In genomic region chr1:68141079-68141800, GRCh38 we compare ENCODE assay signal across 11 cellular contexts.
A peak's percentile ranks its signal among the peaks of the same experiment; 100 is the strongest.
DNase-seq lines count a peak whose midpoint lies in the region; ATAC-seq and TF ChIP-seq lines count a peak whose summit lies in the region.
"Had no signal": no experiment of that assay in that cellular context is flagged by ENCODE, and none has a peak within 500 bp of the region (broad histone marks: within the 10 kb centered on the region; RNA-seq: fewer than 3 reads in every experiment).

No MANE protein-coding gene starts in this region.

- TF ChIP-seq CTCF in ascending aorta (IDR thresholded peaks at IDR 0.05) (no peak), heart right ventricle (IDR thresholded peaks at IDR 0.05) (no peak), omental fat pad (IDR thresholded peaks at IDR 0.05) (no peak)

- peak overlapping the region; percentile 27 to 54 for H3K27ac ChIP-seq in ascending aorta
- H3K27ac ChIP-seq in heart right ventricle: peak overlapping the region in 9 of 10 donors; percentile 10 to 65 (median 41)
- H3K27ac ChIP-seq: epithelial cell of prostate had no signal

- H3K4me3 Mint-ChIP-seq in activated CD4-positive, alpha-beta memory T cell treated with anti-CD3 and anti-CD28 coated beads for 36 hours: no peak overlapping the region
- H3K4me3 Mint-ChIP-seq: natural killer cell treated with Interleukin-12 subunit alpha and Interleukin-12 subunit beta and Interleukin-15 and Interleukin-18, amount 100 ng/mL, for 72 hours had no signal

- H3K4me1 Mint-ChIP-seq in activated CD4-positive, alpha-beta memory T cell treated with anti-CD3 and anti-CD28 coated beads for 36 hours (ENCODE audit: low read depth): no peaks in the 10 kb centered on the region

- H3K9me3 ChIP-seq in ascending aorta (no peaks in the 10 kb centered on the region), heart right ventricle (no peaks in the 10 kb centered on the region)

- H3K4me1 ChIP-seq in ascending aorta (peaks cover 0 to 13% of the 10 kb centered on the region in 2 donors), heart right ventricle (peaks cover 5 to 30% (median 15%) of the 10 kb centered on the region in 9 donors)

- POLR2A ChIA-PET in activated CD4-positive, alpha-beta memory T cell treated with anti-CD3 and anti-CD28 coated beads for 36 hours (lab: Charles Lee): no interaction called here

- intact Hi-C loops in ascending aorta (cut with DNase I): loop anchor here (5.0 kb wide), 1 partner anchor 36 kb away; no protein-coding TSS in a partner anchor
- intact Hi-C loops in heart right ventricle (cut with DNase I): loop anchor here in 4 of 10 donors (5.0 to 10.0 kb wide), 4 partner anchors 76 to 94 kb away; partner anchors contain the start of gene WLS (in 3 of the 4)
- intact Hi-C loops in activated CD4-positive, alpha-beta memory T cell treated with anti-CD3 and anti-CD28 coated beads for 36 hours (cut with micrococcal nuclease): no loop called here

- H3K36me3 Mint-ChIP-seq in activated CD4-positive, alpha-beta memory T cell treated with anti-CD3 and anti-CD28 coated beads for 36 hours: no peaks in the 10 kb centered on the region
- H3K36me3 Mint-ChIP-seq: natural killer cell treated with Interleukin-12 subunit alpha and Interleukin-12 subunit beta and Interleukin-15 and Interleukin-18, amount 100 ng/mL, for 72 hours had no signal

- no peak overlapping the region for H3K27ac Mint-ChIP-seq in activated CD4-positive, alpha-beta memory T cell treated with anti-CD3 and anti-CD28 coated beads for 36 hours
- H3K27ac Mint-ChIP-seq: natural killer cell treated with Interleukin-12 subunit alpha and Interleukin-12 subunit beta and Interleukin-15 and Interleukin-18, amount 100 ng/mL, for 72 hours had no signal

- no peaks in the 10 kb centered on the region for H3K9me3 Mint-ChIP-seq in activated CD4-positive, alpha-beta memory T cell treated with anti-CD3 and anti-CD28 coated beads for 36 hours
- H3K9me3 Mint-ChIP-seq: natural killer cell treated with Interleukin-12 subunit alpha and Interleukin-12 subunit beta and Interleukin-15 and Interleukin-18, amount 100 ng/mL, for 72 hours had no signal

- CTCF ChIA-PET in activated CD4-positive, alpha-beta memory T cell treated with anti-CD3 and anti-CD28 coated beads for 36 hours (lab: Charles Lee): interaction anchor here (1.0 kb wide), 1 partner anchor 24 kb away, joined by 3 read pairs; no protein-coding TSS in a partner anchor

- no peaks in the 10 kb centered on the region for H3K27me3 Mint-ChIP-seq in activated CD4-positive, alpha-beta memory T cell treated with anti-CD3 and anti-CD28 coated beads for 36 hours

- H3K36me3 ChIP-seq in ascending aorta: peaks cover 0 to 23% of the 10 kb centered on the region in 2 donors
- H3K36me3 ChIP-seq in heart right ventricle: peaks cover 0 to 84% (median 11%) of the 10 kb centered on the region in 9 donors

- DNase-seq in A172 (ENCODE audit: low spot score) (peak; percentile 48), ascending aorta (ENCODE audit: low spot score in 2 of 2) (no peak), heart right ventricle (no peak), omental fat pad (ENCODE audit: low spot score) (no peak), D341Med (ENCODE audit: low spot score) (no peak)
- DNase-seq in activated CD4-positive, alpha-beta memory T cell treated with anti-CD3 and anti-CD28 coated beads for 36 hours: no peak
- DNase-seq: NK-92 treated with Interleukin-12 subunit alpha and Interleukin-12 subunit beta, amount 100 ng/mL, for 24 hours had no signal

- H3K4me3 ChIP-seq in ascending aorta: no peak overlapping the region
- H3K4me3 ChIP-seq in heart right ventricle: no peak overlapping the region

- no peaks in the 10 kb centered on the region for H3K27me3 ChIP-seq in ascending aorta
- no peaks in the 10 kb centered on the region for H3K27me3 ChIP-seq in heart right ventricle

- 46 to 56% methylated on average over 10 of the region's 10 CpGs for WGBS in heart right ventricle, 2 donors

- ATAC-seq in heart right ventricle (peak; percentile 22 to 53 (median 46)), omental fat pad (ENCODE audit: low FRiP score) (peak; percentile 70), GM21367 (IDR thresholded peaks at IDR 0.05; ENCODE audit: unreplicated experiment) (no peak), HG02870 (IDR thresholded peaks at IDR 0.05; ENCODE audit: unreplicated experiment) (no peak)
- ATAC-seq: natural killer cell treated with Interleukin-12 subunit alpha and Interleukin-12 subunit beta and Interleukin-15 and Interleukin-18, amount 100 ng/mL, for 72 hours had no signal

Comparison
In these comparisons a context has a peak if more than half of its experiments do, and no peak if none do; other contexts are left out.
1. ATAC-seq: peak in heart right ventricle (8 of 8) and omental fat pad (single experiment); none in GM21367 (single experiment) and HG02870 (single experiment).